Comparison of ENCODE assay signal across 1 cellular context in genomic region chr19:39409886-39410619, GRCh38.
TF ChIP-seq lines count a peak whose summit lies in the region.

No MANE protein-coding gene starts in this region.

TF ChIP-seq in GM12878, 131 proteins besides CTCF, POLR2A, EP300 and RAD21 (continued from another document and continues in another):
- TF ChIP-seq ELK1 (IDR thresholded peaks at IDR 0.05; ENCODE audit: low read depth, low read length), result peak; percentile 87
- no peak for TF ChIP-seq ZNF217 (IDR thresholded peaks at IDR 0.05)
- peak; percentile 78 for TF ChIP-seq E4F1 (IDR thresholded peaks at IDR 0.05; ENCODE audit: borderline replicate concordance, partially characterized antibody)
- TF ChIP-seq SKIL (IDR thresholded peaks at IDR 0.05; ENCODE audit: low read depth, poor library complexity, severe bottlenecking), result no peak
- TF ChIP-seq NR2C1 (IDR thresholded peaks at IDR 0.05), result 0 out of 2 replicates have a peak, but pooled peaks have one; percentile 4
- TF ChIP-seq BCL11A (IDR thresholded peaks at IDR 0.05; ENCODE audit: low read depth, low read length), result peak; percentile 64; the same call in 1 of the 2 replicates
- TF ChIP-seq SUPT20H (IDR thresholded peaks at IDR 0.05; ENCODE audit: borderline replicate concordance, control insufficient read depth, low read depth, low read length), result no peak
- peak; percentile 70 for TF ChIP-seq BMI1 (IDR thresholded peaks at IDR 0.05; ENCODE audit: borderline replicate concordance)
- TF ChIP-seq NFIC (IDR thresholded peaks at IDR 0.05; ENCODE audit: low read depth, low read length), result no peak
- TF ChIP-seq HSF1 (IDR thresholded peaks at IDR 0.05; ENCODE audit: low read depth, low read length), result 0 out of 2 replicates have a peak, but pooled peaks have one; percentile 33
- no peak for TF ChIP-seq RUNX3 (IDR thresholded peaks at IDR 0.05; ENCODE audit: low read length)
- no peak for TF ChIP-seq NFYA (IDR thresholded peaks at IDR 0.05; ENCODE audit: borderline replicate concordance, low read depth, low read length)
- peak; percentile 62; the same call in 1 of the 2 replicates for TF ChIP-seq PRDM15 (CRISPR knock-in tag; IDR thresholded peaks at IDR 0.05)
- TF ChIP-seq GABPA (IDR thresholded peaks at IDR 0.05; ENCODE audit: low read depth), result no peak
- peak; percentile 96 for TF ChIP-seq SMAD1 (IDR thresholded peaks at IDR 0.05; ENCODE audit: low read depth, partially characterized antibody)
- no peak for TF ChIP-seq ZBED1 (IDR thresholded peaks at IDR 0.05; ENCODE audit: borderline replicate concordance)
- TF ChIP-seq MYC (IDR thresholded peaks at IDR 0.05; ENCODE audit: insufficient read depth, insufficient read length, insufficient replicate concordance, low read length, severe bottlenecking), result no peak
- no peak for TF ChIP-seq ZNF592 (IDR thresholded peaks at IDR 0.05)
- TF ChIP-seq ZNF24 (IDR thresholded peaks at IDR 0.05), result no peak
- TF ChIP-seq RELB (IDR thresholded peaks at IDR 0.05; ENCODE audit: low read depth), result peak; percentile 98
- TF ChIP-seq MYB (IDR thresholded peaks at IDR 0.05; ENCODE audit: borderline replicate concordance, low read depth, low read length), result no peak
- TF ChIP-seq GATAD2B (conservative IDR thresholded peaks at IDR 0.05; ENCODE audit: low read depth), result peak; percentile 96
- no peak for TF ChIP-seq CREB1 (IDR thresholded peaks at IDR 0.05; ENCODE audit: low read depth)
- TF ChIP-seq ZNF384 (IDR thresholded peaks at IDR 0.05; ENCODE audit: borderline replicate concordance, low read depth, low read length), result no peak; the same call in 1 of the 2 replicates
- peak; percentile 53 for TF ChIP-seq PKNOX1 (IDR thresholded peaks at IDR 0.05)
- 0 out of 2 replicates have a peak, but pooled peaks have one; percentile 8 for TF ChIP-seq MAX (IDR thresholded peaks at IDR 0.05; ENCODE audit: low read depth, low read length)
- peak; percentile 65 for TF ChIP-seq SP1 (IDR thresholded peaks at IDR 0.05; ENCODE audit: low read depth, low read length)
- TF ChIP-seq ZNF687 (IDR thresholded peaks at IDR 0.05), result peak; percentile 85; the same call in 1 of the 2 replicates
- no peak for TF ChIP-seq EZH2 (IDR thresholded peaks at IDR 0.05; ENCODE audit: borderline replicate concordance, control insufficient read depth, low read depth, low read length)
- no peak for TF ChIP-seq ZZZ3 (IDR thresholded peaks at IDR 0.05; ENCODE audit: control insufficient read depth, insufficient read length, low read depth)
- no peak for TF ChIP-seq RAD51 (IDR thresholded peaks at IDR 0.05)
- TF ChIP-seq PML (IDR thresholded peaks at IDR 0.05; ENCODE audit: low read length), result no peak
- TF ChIP-seq ATF7 (IDR thresholded peaks at IDR 0.05; ENCODE audit: low read depth), result peak; percentile 78
